In the genomic region with DNA sequence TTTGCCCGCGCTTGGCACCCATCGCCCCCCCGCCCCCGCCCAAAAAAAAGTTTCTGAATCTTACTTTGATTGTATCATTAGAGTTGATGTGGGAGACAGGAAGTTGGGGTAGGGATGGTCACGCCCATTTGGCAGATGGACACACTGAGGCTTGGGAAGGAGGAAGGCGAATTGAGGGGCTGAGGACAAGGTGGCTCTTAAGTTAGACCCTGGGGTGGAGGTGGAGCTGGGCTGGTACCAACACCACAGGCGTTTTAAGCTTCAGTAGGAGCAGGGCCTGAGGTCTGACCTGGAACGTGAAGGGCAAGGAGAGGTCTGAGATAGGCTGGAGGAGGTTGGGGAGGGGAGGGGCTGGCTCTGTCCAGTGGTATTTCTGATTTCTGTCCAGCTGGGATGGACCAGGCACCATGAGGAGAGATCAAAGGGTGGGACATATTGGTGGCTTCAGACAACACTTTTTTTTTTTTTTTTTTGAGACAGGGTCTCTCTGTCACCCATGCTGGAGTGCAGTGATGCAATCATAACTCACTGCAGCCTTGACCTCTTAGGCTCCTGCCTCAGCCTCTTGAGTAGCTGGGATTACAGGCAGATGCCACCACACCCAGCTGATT, we compare ENCODE assay signal across 8 cellular contexts. TPM values are rescaled to one million over a fixed set of nuclear protein-coding genes. Genes with fewer than 3 reads are reported as not detected.
DNase-seq lines count a peak whose midpoint lies in the region; ATAC-seq and TF ChIP-seq lines count a peak whose summit lies in the region.

No MANE protein-coding gene starts in this region.

- no peak overlapping the region for H3K23ac ChIP-seq in IMR-90 (ENCODE audit: low read depth, low read length)

- H3K36me3 Mint-ChIP-seq in MCF 10A (ENCODE audit: insufficient read depth, unreplicated experiment): peaks cover 16% of the 10 kb centered on the region
- peaks cover 0 to 2% (median 0%) of the 10 kb centered on the region in 3 donors for H3K36me3 Mint-ChIP-seq in naive thymus-derived CD8-positive, alpha-beta T cell

- H3K9me3 ChIP-seq in IMR-90 (ENCODE audit: control insufficient read depth, insufficient read depth, low read length): no peaks in the 10 kb centered on the region

- H3K4me1 ChIP-seq in IMR-90 (ENCODE audit: control insufficient read depth, insufficient read depth, low read length): peaks cover 16% of the 10 kb centered on the region

- no peak for ATAC-seq in IMR-90 (ENCODE audit: low read depth)
- ATAC-seq in naive thymus-derived CD8-positive, alpha-beta T cell: no peak

- CTCF ChIA-PET in IMR-90 (lab: Yijun Ruan, JAX) (interaction anchor here (0.6 to 3.3 kb wide), 2 partner anchors 42 to 290 kb away, joined by 4 to 15 read pairs; no protein-coding TSS in a partner anchor), MCF 10A (lab: Yijun Ruan, JAX) (interaction anchor here (0.6 to 15.7 kb wide), 15 partner anchors 11 to 273 kb away, joined by 3 to 286 read pairs (median 5); a partner anchor contains a TSS)

- H2AK5ac ChIP-seq in IMR-90 (ENCODE audit: low read depth, low read length): peak overlapping the region; percentile 43; the same call in 1 of the 2 replicates

- H3K4me2 ChIP-seq in IMR-90 (ENCODE audit: low read depth, low read length): no peak overlapping the region

- H2BK20ac ChIP-seq in IMR-90 (ENCODE audit: low read depth, low read length): no peak overlapping the region

- no peaks in the 10 kb centered on the region for H3K27me3 ChIP-seq in IMR-90 (ENCODE audit: control insufficient read depth, insufficient read depth, low read length)

- no peak overlapping the region for H2BK15ac ChIP-seq in IMR-90 (ENCODE audit: low read depth, low read length)

- H2AFZ ChIP-seq in IMR-90 (replicated peaks; ENCODE audit: low read length, poor library complexity): peak overlapping the region; percentile 87

- no peak overlapping the region for H3K27ac Mint-ChIP-seq in MCF 10A (ENCODE audit: low read depth, unreplicated experiment)
- H3K27ac Mint-ChIP-seq in naive thymus-derived CD8-positive, alpha-beta T cell: peak overlapping the region; percentile 14 to 94 (median 80)

- H4K5ac ChIP-seq in IMR-90 (ENCODE audit: low read depth, low read length): no peak overlapping the region

- H4K8ac ChIP-seq in IMR-90 (ENCODE audit: low read depth in 2 of 2, low read length in 2 of 2): peak overlapping the region in 1 of 2 experiments; percentile 20; a peak in 1 of 4 replicates

- H3K27ac ChIP-seq in C4-2B: peak overlapping the region; percentile 83
- H3K27ac ChIP-seq in IMR-90 (ENCODE audit: insufficient read depth, low read length): no peak overlapping the region

- no peak for TF ChIP-seq POLR2A in IMR-90 (IDR thresholded peaks at IDR 0.05; ENCODE audit: low read depth, low read length)
- no peak for TF ChIP-seq POLR2A in lower leg skin (IDR thresholded peaks at IDR 0.05)

- DNase-seq in IMR-90 (no peak), MCF 10A (ENCODE audit: unreplicated experiment) (no peak), cerebellum (ENCODE audit: low spot score) (no peak), lower leg skin (ENCODE audit: low spot score in 2 of 2) (no peak), COLO668 (lab: John Stamatoyannopoulos, UW; ENCODE audit: unreplicated experiment) (no peak)
- no peak for DNase-seq in naive thymus-derived CD8-positive, alpha-beta T cell
- no peak for DNase-seq in stimulated activated naive CD4-positive, alpha-beta T cell treated with Interleukin-2 at 50 U/mL for 16 hours (lab: John Stamatoyannopoulos, UW)

- H3K79me1 ChIP-seq in IMR-90 (ENCODE audit: low read depth in 1 of 2, low read length in 2 of 2): peaks cover 0 to 17% of the 10 kb centered on the region in 2 experiments; a peak in 2 of 4 replicates

- H3K4me3 Mint-ChIP-seq in MCF 10A (ENCODE audit: unreplicated experiment): peak overlapping the region; percentile 77
- H3K4me3 Mint-ChIP-seq in naive thymus-derived CD8-positive, alpha-beta T cell: peak overlapping the region; percentile 62 to 85 (median 78)

- 43% methylated on average over 1 of the region's 9 CpGs; no CpG with 5 or more reads in 1 of the 2 experiments for WGBS in IMR-90 (ENCODE audit: extremely low coverage in 2 of 2, insufficient read length in 1 of 2), 2 experiments
- WGBS in lower leg skin, 2 donors: 16 to 17% methylated on average over 9 of the region's 9 CpGs

- H4K20me1 ChIP-seq in IMR-90 (ENCODE audit: insufficient read depth, low read length): no peaks in the 10 kb centered on the region

- no peak overlapping the region for H2BK5ac ChIP-seq in IMR-90 (ENCODE audit: low read depth, low read length, poor library complexity, severe bottlenecking)

- H3K14ac ChIP-seq in IMR-90 (replicated peaks; ENCODE audit: low read depth, low read length): no peak overlapping the region

- no peak overlapping the region for H3K4me3 ChIP-seq in IMR-90 (ENCODE audit: insufficient read depth, low read depth, low read length)
- no peak overlapping the region for H3K4me3 ChIP-seq in lower leg skin (ENCODE audit: low read depth, poor library complexity, severe bottlenecking)

- intact Hi-C loops in IMR-90 (cut with micrococcal nuclease): loop anchor here (5.0 kb wide), 1 partner anchor 152 kb away; a partner anchor contains a TSS
- intact Hi-C loops in MCF 10A (cut with micrococcal nuclease): loop anchor here (2.0 kb wide), 1 partner anchor 42 kb away; a partner anchor contains a TSS
- intact Hi-C loops in lower leg skin (cut with DNase I; ENCODE audit: low total_unique reads): loop anchor here (5.0 kb wide), 2 partner anchors 47 to 267 kb away; a partner anchor contains a TSS

- TF ChIP-seq RAD21 in IMR-90 (IDR thresholded peaks at IDR 0.05; ENCODE audit: low read length): no peak

- TF ChIP-seq CTCF in C4-2B (conservative IDR thresholded peaks at IDR 0.05): no peak
- no peak for TF ChIP-seq CTCF in IMR-90 (conservative IDR thresholded peaks at IDR 0.05; ENCODE audit: low read depth, low read length)
- no peak for TF ChIP-seq CTCF in MCF 10A (IDR thresholded peaks at IDR 0.05; ENCODE audit: unreplicated experiment)
- TF ChIP-seq CTCF in lower leg skin (IDR thresholded peaks at IDR 0.05): no peak

- H2BK120ac ChIP-seq in IMR-90 (ENCODE audit: low read depth, low read length): no peak overlapping the region; the same call in 1 of the 2 replicates

- in situ Hi-C loops in IMR-90 (cut with MboI; ENCODE audit: low sequenced_read_pairs): loop anchor here (5.0 to 10.0 kb wide), 2 partner anchors 47 to 160 kb away; no protein-coding TSS in a partner anchor

- H3K9me1 ChIP-seq in IMR-90 (ENCODE audit: insufficient read depth, low read length): no peaks in the 10 kb centered on the region

- H3K4me1 Mint-ChIP-seq in MCF 10A (ENCODE audit: insufficient read depth, unreplicated experiment): peaks cover 33% of the 10 kb centered on the region
- H3K4me1 Mint-ChIP-seq in naive thymus-derived CD8-positive, alpha-beta T cell: peaks cover 25 to 53% (median 48%) of the 10 kb centered on the region in 4 donors

- H4K91ac ChIP-seq in IMR-90 (ENCODE audit: insufficient read depth, low read depth, low read length): no peak overlapping the region

- no peak overlapping the region for H3K4ac ChIP-seq in IMR-90 (ENCODE audit: low read depth, low read length)

- no peak overlapping the region for H3K56ac ChIP-seq in IMR-90 (ENCODE audit: extremely low read depth, insufficient read depth, low read length)

- H3K18ac ChIP-seq in IMR-90 (ENCODE audit: low read depth, low read length): no peak overlapping the region

- dilution Hi-C loops in IMR-90 (cut with HindIII; ENCODE audit: low sequenced_read_pairs, unreplicated experiment): no loop called here

- H2AK9ac ChIP-seq in IMR-90 (replicated peaks; ENCODE audit: low read depth, low read length, poor library complexity): peak overlapping the region; percentile 68

- BruUV-seq in IMR-90 (replicated peaks; lab: Mats Ljungman, UMichigan) (no TSS peak), MCF 10A (replicated peaks; lab: Mats Ljungman, UMichigan) (no TSS peak)

- H3K36me3 ChIP-seq in IMR-90 (ENCODE audit: control insufficient read depth, insufficient read depth, low read length): no peaks in the 10 kb centered on the region

- no peak overlapping the region for H3K9ac ChIP-seq in IMR-90 (ENCODE audit: low read depth, low read length)

- H3K27me3 Mint-ChIP-seq in MCF 10A (ENCODE audit: insufficient read depth, unreplicated experiment): no peaks in the 10 kb centered on the region
- no peaks in the 10 kb centered on the region for H3K27me3 Mint-ChIP-seq in naive thymus-derived CD8-positive, alpha-beta T cell

- H3K9me3 Mint-ChIP-seq in MCF 10A (ENCODE audit: unreplicated experiment): no peaks in the 10 kb centered on the region
- no peaks in the 10 kb centered on the region for H3K9me3 Mint-ChIP-seq in naive thymus-derived CD8-positive, alpha-beta T cell

- POLR2A ChIA-PET in IMR-90 (lab: Charles Lee; ENCODE audit: unreplicated experiment) (no interaction called here), MCF 10A (lab: Yijun Ruan, JAX) (interaction anchor here (0.6 to 2.4 kb wide), 11 partner anchors 10 to 277 kb away, joined by 3 to 14 read pairs (median 4); a partner anchor contains a TSS)
- POLR2A ChIA-PET in naive thymus-derived CD8-positive, alpha-beta T cell (lab: Charles Lee): interaction anchor here (0.6 to 29.4 kb wide), 8 partner anchors 33 to 290 kb away, joined by 3 to 2449 read pairs (median 6); a partner anchor contains a TSS

RNA-seq across cellular contexts. Expression of a gene that starts 0.8 kb away (rescaled TPM):
- total RNA-seq in IMR-90 (2012; rRNA removed) (under 0.01 TPM in 2 replicates), MCF 10A (2022) (3.0 and 3.7 TPM in 2 replicates), cerebellum (1.4 TPM), lower leg skin (10 to 100 TPM; 40.3 to 81.3 (median 50.1) TPM)
- 0.10 and 0.12 TPM in 2 replicates for polyA plus RNA-seq in IMR-90 (2012; rRNA removed)
- polyA plus RNA-seq in IMR-90 (2012; cell fraction: cytosol; rRNA removed): 0.04 and 0.12 TPM in 2 replicates
- 0.50 and 0.59 TPM in 2 replicates for polyA plus RNA-seq in IMR-90 (2012; cell fraction: nucleus; rRNA removed; ENCODE audit: low replicate concordance)
- 10 to 100 TPM in 1 of 2 experiments, 1 to 10 TPM in 1; 9.0 to 10.3 TPM for total RNA-seq in naive thymus-derived CD8-positive, alpha-beta T cell
- polyA plus RNA-seq in naive thymus-derived CD8-positive, alpha-beta T cell: under 1 TPM; 0.09 to 0.38 (median 0.13) TPM

RNA-seq across cellular contexts. Expression of a gene that starts 33.2 kb away (rescaled TPM):
- total RNA-seq in IMR-90 (2012; rRNA removed) (107 and 125 TPM in 2 replicates), MCF 10A (2022) (67.9 and 80.6 TPM in 2 replicates), cerebellum (34.0 TPM), lower leg skin (10 to 100 TPM; 81.0 to 98.9 (median 90.5) TPM)
- polyA plus RNA-seq in IMR-90 (2012; rRNA removed): 209 and 216 TPM in 2 replicates
- polyA plus RNA-seq in IMR-90 (2012; cell fraction: cytosol; rRNA removed): 259 and 358 TPM in 2 replicates
- 267 and 410 TPM in 2 replicates for polyA plus RNA-seq in IMR-90 (2012; cell fraction: nucleus; rRNA removed; ENCODE audit: low replicate concordance)
- total RNA-seq in naive thymus-derived CD8-positive, alpha-beta T cell: 100 to 1,000 TPM; 217 to 226 TPM
- 100 to 1,000 TPM; 137 to 164 (median 154) TPM for polyA plus RNA-seq in naive thymus-derived CD8-positive, alpha-beta T cell

RNA-seq across cellular contexts. Expression of a gene that starts 34.9 kb away (rescaled TPM):
- total RNA-seq in IMR-90 (2012; rRNA removed) (8.8 and 9.4 TPM in 2 replicates), MCF 10A (2022) (29.2 and 33.1 TPM in 2 replicates), cerebellum (13.2 TPM), lower leg skin (10 to 100 TPM; 20.5 to 42.7 (median 32.2) TPM)
- 35.7 and 44.7 TPM in 2 replicates for polyA plus RNA-seq in IMR-90 (2012; rRNA removed)
- 18.9 and 33.6 TPM in 2 replicates for polyA plus RNA-seq in IMR-90 (2012; cell fraction: cytosol; rRNA removed)
- polyA plus RNA-seq in IMR-90 (2012; cell fraction: nucleus; rRNA removed; ENCODE audit: low replicate concordance): 65.7 and 129 TPM in 2 replicates
- 10 to 100 TPM; 50.7 to 54.1 TPM for total RNA-seq in naive thymus-derived CD8-positive, alpha-beta T cell
- 10 to 100 TPM; 22.1 to 57.4 (median 36.1) TPM for polyA plus RNA-seq in naive thymus-derived CD8-positive, alpha-beta T cell

RNA-seq across cellular contexts. Expression of a gene that starts 42.2 kb away (rescaled TPM):
- 9.2 and 11.7 TPM in 2 replicates for total RNA-seq in IMR-90 (2012; rRNA removed)
- polyA plus RNA-seq in IMR-90 (2012; rRNA removed): 16.6 and 22.2 TPM in 2 replicates
- polyA plus RNA-seq in IMR-90 (2012; cell fraction: cytosol; rRNA removed): 18.8 and 24.1 TPM in 2 replicates
- 41.7 and 95.5 TPM in 2 replicates for polyA plus RNA-seq in IMR-90 (2012; cell fraction: nucleus; rRNA removed; ENCODE audit: low replicate concordance)
- total RNA-seq in MCF 10A (2022): 4.9 and 6.8 TPM in 2 replicates
- total RNA-seq in naive thymus-derived CD8-positive, alpha-beta T cell: 100 to 1,000 TPM; 128 to 135 TPM
- 10 to 100 TPM; 26.6 to 55.5 (median 30.3) TPM for polyA plus RNA-seq in naive thymus-derived CD8-positive, alpha-beta T cell
- 10.1 TPM for total RNA-seq in cerebellum
- 10 to 100 TPM in 3 of 4 donors, 1 to 10 TPM in 1; 9.3 to 29.8 (median 19.5) TPM for total RNA-seq in lower leg skin
